In genomic region chr4:87458913-87459312, GRCh38 we compare ENCODE assay signal across 35 cellular contexts.
"Had no signal": no experiment of that assay in that cellular context is flagged by ENCODE, and none has a peak within 500 bp of the region (broad histone marks: within the 10 kb centered on the region; RNA-seq: fewer than 3 reads in every experiment).

No MANE protein-coding gene starts in this region.

- H3K9ac ChIP-seq: KMS-11 had no signal

- H3K27ac ChIP-seq: KMS-11 had no signal

- H3K4me3 ChIP-seq: MG63 had no signal

- H3K4me2 ChIP-seq: KMS-11 had no signal

- H3K27me3 ChIP-seq: MG63 had no signal

- H3K9me3 ChIP-seq: MG63 had no signal

- DNase-seq: Karpas-422, Kasumi-1, MG63, MM.1S, MV-4-11, NCI-H1048, NCI-H1092, NCI-H1092 treated with DMSO at 0.1 percent for 48 hours, NCI-H1105, NCI-H1105 treated with DMSO at 0.1 percent for 48 hours, NCI-H1417, NCI-H1417 treated with DMSO at 0.1 percent for 48 hours, NCI-H1436, NCI-H1436 treated with DMSO at 0.1 percent for 48 hours, NCI-H146, NCI-H1694, NCI-H1694 treated with DMSO at 0.1 percent for 48 hours, NCI-H187, NCI-H187 treated with DMSO at 0.1 percent for 48 hours, NCI-H1930, NCI-H2029, NCI-H2029 treated with DMSO at 0.1 percent for 48 hours, NCI-H2081, NCI-H2081 treated with DMSO at 0.1 percent for 48 hours, NCI-H2107, NCI-H2171, NCI-H2171 treated with DMSO at 0.1 percent for 48 hours, NCI-H2227 treated with DMSO at 0.1 percent for 48 hours, NCI-H226, NCI-H345, NCI-H446, NCI-H446 treated with DMSO at 0.1 percent for 48 hours, NCI-H510A, NCI-H510A treated with DMSO at 0.1 percent for 48 hours had no signal
